ENCODE assay signal across 14 cellular contexts in the genomic region with DNA sequence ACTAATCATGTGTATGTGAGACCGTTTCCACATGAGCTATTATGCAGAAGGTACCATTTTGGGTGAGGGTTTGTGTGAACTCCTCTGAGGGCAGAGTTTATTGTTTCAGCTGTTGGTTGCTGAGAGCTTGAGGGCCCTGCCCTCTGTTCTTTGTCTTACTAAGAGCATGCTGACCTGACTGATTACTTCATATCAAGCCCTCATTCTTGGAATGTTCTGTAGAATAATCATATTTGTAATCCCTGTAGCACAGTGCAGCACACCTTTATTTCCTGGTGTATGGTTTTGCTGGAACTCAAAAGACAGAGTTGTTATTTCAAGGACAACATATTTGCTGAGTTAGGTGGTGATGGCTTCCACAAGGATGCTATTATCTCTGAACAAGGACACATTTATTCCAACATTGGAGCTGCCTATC.
A peak's percentile ranks its signal among the peaks of the same experiment; 100 is the strongest.
DNase-seq lines count a peak whose midpoint lies in the region; ATAC-seq, FAIRE-seq and TF ChIP-seq lines count a peak whose summit lies in the region.
"Had no signal": no experiment of that assay in that cellular context is flagged by ENCODE, and none has a peak within 500 bp of the region (broad histone marks: within the 10 kb centered on the region; RNA-seq: fewer than 3 reads in every experiment).

No MANE protein-coding gene starts in this region.

- FAIRE-seq in RCC 7860 (lab: Jason Lieb, UNC), result no peak
- FAIRE-seq: D721Med had no signal

- no peaks in the 10 kb centered on the region for H3K79me2 ChIP-seq in mammary epithelial cell (ENCODE audit: insufficient read depth, low read length)

- no peak overlapping the region for H2AFZ ChIP-seq in mammary epithelial cell (ENCODE audit: low read depth, low read length)

- DNase-seq in mammary epithelial cell (peak; percentile 68), breast epithelium (ENCODE audit: low spot score in 2 of 2) (no peak), RWPE2 (ENCODE audit: low spot score) (no peak), foreskin keratinocyte (peak; percentile 42 to 76), superior temporal gyrus (ENCODE audit: extremely low spot score) (peak; percentile 62), RCC 7860 (ENCODE audit: low spot score) (no peak)
- no peak for DNase-seq in stimulated activated CD4-positive, alpha-beta T cell treated with anti-CD3 and anti-CD28 coated beads, Interleukin-15, amount 100 ng/mL, for 24 hours
- DNase-seq: cortex of kidney, NCI-H2029 treated with DMSO at 0.1 percent for 48 hours, SW 1271, tibial artery, WERI-Rb-1 had no signal

- TF ChIP-seq POLR2A in breast epithelium (IDR thresholded peaks at IDR 0.05), result no peak

- H3K27ac ChIP-seq in mammary epithelial cell (ENCODE audit: insufficient read depth, low read depth, low read length) (no peak overlapping the region), breast epithelium (no peak overlapping the region), RWPE2 (ENCODE audit: poor library complexity, severe bottlenecking) (no peak overlapping the region), foreskin keratinocyte (no peak overlapping the region)
- H3K27ac ChIP-seq: tibial artery, WERI-Rb-1 had no signal

- BruUV-seq in mammary epithelial cell (replicated peaks; lab: Mats Ljungman, UMichigan), result no TSS peak

- ATAC-seq in RWPE2 (ENCODE audit: low read depth) (peak; percentile 55; the same call in 2 of the 3 replicates), foreskin keratinocyte (peak; percentile 59), GM21526 (IDR thresholded peaks at IDR 0.05; ENCODE audit: low FRiP score, unreplicated experiment) (no peak)

- intact Hi-C loops in mammary epithelial cell (cut with micrococcal nuclease), result no loop called here
- intact Hi-C loops in breast epithelium (cut with DNase I; ENCODE audit: low total_unique reads), result no loop called here

- H3K36me3 ChIP-seq in mammary epithelial cell (ENCODE audit: insufficient read depth, low read length) (no peaks in the 10 kb centered on the region), breast epithelium (no peaks in the 10 kb centered on the region), RWPE2 (ENCODE audit: low read depth) (no peaks in the 10 kb centered on the region)
- H3K36me3 ChIP-seq: WERI-Rb-1 had no signal

- in situ Hi-C loops in mammary epithelial cell (cut with MboI; ENCODE audit: low sequenced_read_pairs in 2 of 2), result no loop called here

- no peaks in the 10 kb centered on the region for H4K20me1 ChIP-seq in mammary epithelial cell (ENCODE audit: insufficient read depth, low read length)

- CTCF ChIA-PET in mammary epithelial cell (lab: Charles Lee; ENCODE audit: low non-redundant PET), result no interaction called here

- no peak overlapping the region for H3K9ac ChIP-seq in mammary epithelial cell (ENCODE audit: insufficient read depth, low read length)

- no peaks in the 10 kb centered on the region for H3K9me3 ChIP-seq in mammary epithelial cell (replicated peaks; ENCODE audit: insufficient read depth, low read length)
- no peaks in the 10 kb centered on the region for H3K9me3 ChIP-seq in breast epithelium
- H3K9me3 ChIP-seq in RWPE2 (ENCODE audit: severe bottlenecking), result no peaks in the 10 kb centered on the region
- H3K9me3 ChIP-seq: tibial artery had no signal

- no peaks in the 10 kb centered on the region for H3K27me3 ChIP-seq in mammary epithelial cell (ENCODE audit: insufficient read depth, low read length)
- H3K27me3 ChIP-seq in breast epithelium, result no peaks in the 10 kb centered on the region
- no peaks in the 10 kb centered on the region for H3K27me3 ChIP-seq in RWPE2 (ENCODE audit: insufficient read depth, poor library complexity, severe bottlenecking)
- H3K27me3 ChIP-seq in foreskin keratinocyte, result no peaks in the 10 kb centered on the region
- H3K27me3 ChIP-seq: tibial artery had no signal

- 40% methylated on average over 1 of the region's 1 CpG for WGBS in mammary epithelial cell (ENCODE audit: low coverage, missing lambda C conversion rate)

- TF ChIP-seq CTCF in mammary epithelial cell (conservative IDR thresholded peaks at IDR 0.05 in 1 of 2, IDR thresholded peaks at IDR 0.05 in 1 of 2; ENCODE audit: extremely low read depth in 1 of 2, insufficient read depth in 1 of 2, low read depth in 1 of 2, low read length in 2 of 2) (no peak), breast epithelium (IDR thresholded peaks at IDR 0.05) (no peak), RWPE2 (IDR thresholded peaks at IDR 0.05; ENCODE audit: poor library complexity, severe bottlenecking) (no peak), foreskin keratinocyte (conservative IDR thresholded peaks at IDR 0.05) (no peak)

- dilution Hi-C loops in mammary epithelial cell (cut with HindIII; ENCODE audit: low sequenced_read_pairs), result loop anchor here (25.0 kb wide), 1 partner anchor 263 kb away; no protein-coding TSS in a partner anchor

- H3K4me1 ChIP-seq in mammary epithelial cell (ENCODE audit: insufficient read depth, low read length) (no peaks in the 10 kb centered on the region), breast epithelium (no peaks in the 10 kb centered on the region), RWPE2 (ENCODE audit: insufficient read depth, poor library complexity, severe bottlenecking) (no peaks in the 10 kb centered on the region), foreskin keratinocyte (no peaks in the 10 kb centered on the region)
- H3K4me1 ChIP-seq: tibial artery had no signal

- H3K4me2 ChIP-seq in mammary epithelial cell (ENCODE audit: insufficient read depth, low read depth, low read length), result no peak overlapping the region

- no peak overlapping the region for H3K4me3 ChIP-seq in mammary epithelial cell (replicated peaks in 1 of 3; ENCODE audit: insufficient read depth in 1 of 3, low read depth in 2 of 3, low read length in 3 of 3)
- H3K4me3 ChIP-seq in breast epithelium, result no peak overlapping the region
- H3K4me3 ChIP-seq in RWPE2 (ENCODE audit: severe bottlenecking), result no peak overlapping the region
- H3K4me3 ChIP-seq: tibial artery had no signal

Comparison
In these comparisons a context has a peak if more than half of its experiments do, and no peak if none do; other contexts are left out.
1. DNase-seq: peak in mammary epithelial cell (single experiment), foreskin keratinocyte (2 of 2) and superior temporal gyrus (single experiment); none in breast epithelium (0 of 2), RWPE2 (single experiment), stimulated activated CD4-positive, alpha-beta T cell treated with anti-CD3 and anti-CD28 coated beads, Interleukin-15, amount 100 ng/mL, for 24 hours (single experiment) and RCC 7860 (single experiment).